Comparison of ENCODE assay signal across 4 cellular contexts in genomic region chr1:145063941-145064648, GRCh38. TPM values are rescaled to one million over a fixed set of nuclear protein-coding genes. Genes with fewer than 3 reads are reported as not detected.
"Had no signal": no experiment of that assay in that cellular context is flagged by ENCODE, and none has a peak within 500 bp of the region (broad histone marks: within the 10 kb centered on the region; RNA-seq: fewer than 3 reads in every experiment).

No MANE protein-coding gene starts in this region.

RNA-seq across cellular contexts. Expression of gene FAM72D, which starts 31.7 kb away (rescaled TPM):
- total RNA-seq: kidney, right atrium auricular region, transverse colon had no signal
- polyA plus RNA-seq: naive thymus-derived CD4-positive, alpha-beta T cell had no signal
